ENCODE assay signal across 14 cellular contexts in the genomic region with DNA sequence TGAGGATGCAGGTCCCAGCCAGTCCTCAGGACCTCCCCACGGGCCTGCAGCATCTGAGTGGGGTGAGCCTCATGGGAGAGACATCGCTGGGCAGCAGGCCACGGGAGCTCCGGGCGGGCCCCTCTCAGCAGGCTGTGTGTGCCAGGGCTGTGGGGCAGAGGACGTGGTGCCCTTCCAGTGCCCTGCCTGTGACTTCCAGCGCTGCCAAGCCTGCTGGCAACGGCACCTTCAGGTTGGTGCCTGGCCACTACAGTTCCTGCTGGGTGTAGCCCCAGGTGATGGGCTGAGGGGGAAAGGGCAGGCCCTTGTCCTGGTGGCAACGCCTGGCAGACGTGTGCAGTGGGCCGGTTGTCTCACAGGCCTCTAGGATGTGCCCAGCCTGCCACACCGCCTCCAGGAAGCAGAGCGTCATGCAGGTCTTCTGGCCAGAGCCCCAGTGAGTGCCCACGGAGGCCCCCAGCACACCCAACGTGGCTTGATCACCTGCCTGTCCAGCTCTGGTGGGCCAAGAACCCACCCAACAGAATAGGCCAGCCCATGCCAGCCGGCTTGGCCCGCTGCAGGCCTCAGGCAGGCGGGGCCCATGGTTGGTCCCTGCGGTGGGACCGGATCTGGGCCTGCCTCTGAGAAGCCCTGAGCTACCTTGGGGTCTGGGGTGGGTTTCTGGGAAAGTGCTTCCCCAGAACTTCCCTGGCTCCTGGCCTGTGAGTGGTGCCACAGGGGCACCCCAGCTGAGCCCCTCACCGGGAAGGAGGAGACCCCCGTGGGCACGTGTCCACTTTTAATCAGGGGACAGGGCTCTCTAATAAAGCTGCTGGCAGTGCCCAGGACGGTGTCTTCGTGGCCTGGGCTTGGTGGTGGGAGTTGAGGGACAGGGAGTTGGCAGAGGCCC. TPM values are rescaled to one million over a fixed set of nuclear protein-coding genes. Genes with fewer than 3 reads are reported as not detected.
A peak's percentile ranks its signal among the peaks of the same experiment; 100 is the strongest.
DNase-seq lines count a peak whose midpoint lies in the region; ATAC-seq, FAIRE-seq and TF ChIP-seq lines count a peak whose summit lies in the region.
"Had no signal": no experiment of that assay in that cellular context is flagged by ENCODE, and none has a peak within 500 bp of the region (broad histone marks: within the 10 kb centered on the region; RNA-seq: fewer than 3 reads in every experiment).

No MANE protein-coding gene starts in this region.

- H2BK20ac ChIP-seq in IMR-90 (ENCODE audit: low read depth, low read length) (no peak overlapping the region), H1 (ENCODE audit: low read length) (no peak overlapping the region)

- FAIRE-seq in H1 (lab: Jason Lieb, UNC) = no peak

- no peak overlapping the region for H3K14ac ChIP-seq in IMR-90 (replicated peaks; ENCODE audit: low read depth, low read length)
- no peak overlapping the region for H3K14ac ChIP-seq in H1 (ENCODE audit: insufficient read length)
- H3K14ac ChIP-seq in mesenchymal stem cell (ENCODE audit: low read length in 2 of 2) = peak overlapping the region in 1 of 2 experiments; percentile 61

- H3K4me2 ChIP-seq in BLaER1 treated with 17β-estradiol and CSF1 and Interleukin-3, amounts not matched to agents 10 nM and 100 nM = peak overlapping the region; percentile 89 to 99 (median 97)
- H3K4me2 ChIP-seq in IMR-90 (ENCODE audit: low read depth, low read length) (no peak overlapping the region), H1 (ENCODE audit: insufficient read depth in 1 of 2, low read depth in 2 of 2, low read length in 2 of 2) (peak overlapping the region in 1 of 2 experiments; percentile 65; a peak in 2 of 4 replicates), mesenchymal stem cell (ENCODE audit: low read length, poor library complexity, severe bottlenecking) (no peak overlapping the region)

- H3K79me1 ChIP-seq in IMR-90 (ENCODE audit: low read depth in 1 of 2, low read length in 2 of 2) (peaks cover 11 to 40% of the 10 kb centered on the region in 2 experiments; a peak in 3 of 4 replicates), H1 (ENCODE audit: low read depth, low read length) (no peaks in the 10 kb centered on the region), mesenchymal stem cell (replicated peaks; ENCODE audit: low read length, poor library complexity, severe bottlenecking) (peaks cover 14% of the 10 kb centered on the region)

- H2BK12ac ChIP-seq in H1 (ENCODE audit: low read depth, low read length) = no peak overlapping the region
- H2BK12ac ChIP-seq in mesenchymal stem cell (ENCODE audit: low read length in 2 of 2) = peak overlapping the region; percentile 31 to 51

- H4K8ac ChIP-seq in IMR-90 (ENCODE audit: low read depth in 2 of 2, low read length in 2 of 2) = peak overlapping the region in 1 of 2 experiments; percentile 29; a peak in 1 of 4 replicates
- peak overlapping the region; percentile 72 for H4K8ac ChIP-seq in H1 (ENCODE audit: extremely low read depth, insufficient read depth, low read length)
- peak overlapping the region; percentile 74 for H4K8ac ChIP-seq in mesenchymal stem cell (ENCODE audit: low read length)

- BruUV-seq in IMR-90 (replicated peaks; lab: Mats Ljungman, UMichigan) = no TSS peak

- peaks cover 27 to 88% (median 68%) of the 10 kb centered on the region in 11 experiments for H4K20me1 ChIP-seq in BLaER1 treated with 17β-estradiol and CSF1 and Interleukin-3, amounts not matched to agents 10 nM and 100 nM
- H4K20me1 ChIP-seq in IMR-90 (ENCODE audit: insufficient read depth, low read length) = no peaks in the 10 kb centered on the region
- peaks cover 0 to 15% of the 10 kb centered on the region in 2 experiments for H4K20me1 ChIP-seq in H1 (replicated peaks in 1 of 2; ENCODE audit: control insufficient read depth in 1 of 2, insufficient read depth in 2 of 2, low read length in 2 of 2)

- H3K4ac ChIP-seq in IMR-90 (ENCODE audit: low read depth, low read length) = no peak overlapping the region
- no peak overlapping the region for H3K4ac ChIP-seq in H1 (replicated peaks; ENCODE audit: insufficient read length, low read depth, low read length)
- peak overlapping the region; percentile 15 to 57 for H3K4ac ChIP-seq in mesenchymal stem cell (ENCODE audit: low read depth in 1 of 2, low read length in 2 of 2)

- no peak overlapping the region for H2BK120ac ChIP-seq in IMR-90 (ENCODE audit: low read depth, low read length)
- no peak overlapping the region for H2BK120ac ChIP-seq in H1 (replicated peaks; ENCODE audit: low read depth, low read length)
- peak overlapping the region; percentile 0 for H2BK120ac ChIP-seq in mesenchymal stem cell (ENCODE audit: low read depth, low read length)

- CTCF ChIA-PET in IMR-90 (lab: Yijun Ruan, JAX) = no interaction called here
- CTCF ChIA-PET in H1 (lab: Charles Lee; ENCODE audit: partially characterized antibody) = interaction anchor here (0.6 to 1.1 kb wide), 4 partner anchors 12 to 1534 kb away, joined by 3 to 4 read pairs (median 3); partner anchors contain the start of genes ARFRP1, PTK6 and ZGPAT

- H3K9me1 ChIP-seq in IMR-90 (ENCODE audit: insufficient read depth, low read length) = no peaks in the 10 kb centered on the region

- H3K23ac ChIP-seq in IMR-90 (ENCODE audit: low read depth, low read length) = no peak overlapping the region
- no peak overlapping the region for H3K23ac ChIP-seq in H1 (ENCODE audit: insufficient read length)
- no peak overlapping the region for H3K23ac ChIP-seq in mesenchymal stem cell (ENCODE audit: low read length in 2 of 2)

- H4K91ac ChIP-seq in IMR-90 (ENCODE audit: insufficient read depth, low read depth, low read length) (no peak overlapping the region), H1 (replicated peaks; ENCODE audit: insufficient read length, low read length) (peak overlapping the region; percentile 55), mesenchymal stem cell (ENCODE audit: low read length) (peak overlapping the region; percentile 83)

- in situ Hi-C loops in IMR-90 (cut with MboI; ENCODE audit: low sequenced_read_pairs) = no loop called here

- H3K27me3 ChIP-seq in BLaER1 treated with 17β-estradiol and CSF1 and Interleukin-3, amounts not matched to agents 10 nM and 100 nM = no peaks in the 10 kb centered on the region
- H3K27me3 ChIP-seq in IMR-90 (ENCODE audit: control insufficient read depth, insufficient read depth, low read length) (no peaks in the 10 kb centered on the region), H1 (replicated peaks in 1 of 4; ENCODE audit: control insufficient read depth in 3 of 4, extremely low read depth in 1 of 4, insufficient read depth in 3 of 4, low read length in 3 of 4) (no peaks in the 10 kb centered on the region), mesenchymal stem cell (ENCODE audit: control insufficient read depth in 1 of 2, insufficient read depth in 1 of 2, low read length in 2 of 2) (no peaks in the 10 kb centered on the region)
- H3K27me3 ChIP-seq: MG63, transverse colon had no signal

- DNase-seq in IMR-90 = no peak
- DNase-seq in H1 (ENCODE audit: low read depth in 1 of 2, low spot score in 2 of 2) = no peak
- no peak for DNase-seq in mesenchymal stem cell
- DNase-seq in AG08395 (ENCODE audit: low spot score) = no peak
- DNase-seq in mucosa of gallbladder (ENCODE audit: low spot score) = no peak
- no peak for DNase-seq in NCI-H2196 (lab: John Stamatoyannopoulos, UW; ENCODE audit: unreplicated experiment)
- DNase-seq: C1 segment of cervical spinal cord, cortex of kidney, HCEC 1CT, SHP77 had no signal

- H3K9me3 ChIP-seq in BLaER1 treated with 17β-estradiol and CSF1 and Interleukin-3, amounts not matched to agents 10 nM and 100 nM (replicated peaks in 1 of 11) = no peaks in the 10 kb centered on the region
- H3K9me3 ChIP-seq in IMR-90 (ENCODE audit: control insufficient read depth, insufficient read depth, low read length) (no peaks in the 10 kb centered on the region), H1 (ENCODE audit: insufficient read depth in 2 of 2, low read depth in 1 of 2, low read length in 1 of 2) (no peaks in the 10 kb centered on the region; a peak in 1 of 4 replicates), mesenchymal stem cell (ENCODE audit: control insufficient read depth, low read length) (no peaks in the 10 kb centered on the region)
- H3K9me3 ChIP-seq: transverse colon had no signal

- peak overlapping the region; percentile 77 for H2AK9ac ChIP-seq in IMR-90 (replicated peaks; ENCODE audit: low read depth, low read length, poor library complexity)

- H3K23me2 ChIP-seq in H1 (ENCODE audit: low read depth, low read length) = peaks cover 8% of the 10 kb centered on the region; the same call in 1 of the 2 replicates

- H2AFZ ChIP-seq in IMR-90 (replicated peaks; ENCODE audit: low read length, poor library complexity) (peak overlapping the region; percentile 14), H1 (ENCODE audit: low read length) (no peak overlapping the region), mesenchymal stem cell (ENCODE audit: low read depth, low read length) (no peak overlapping the region)

- H3K18ac ChIP-seq in IMR-90 (ENCODE audit: low read depth, low read length) (no peak overlapping the region), H1 (ENCODE audit: extremely low read depth, low read length) (no peak overlapping the region), mesenchymal stem cell (ENCODE audit: low read depth in 1 of 2, low read length in 2 of 2) (peak overlapping the region; percentile 76 to 88)

- peak overlapping the region in 10 of 11 experiments; percentile 31 to 75 (median 62); a peak in 18 of 22 replicates for H3K9ac ChIP-seq in BLaER1 treated with 17β-estradiol and CSF1 and Interleukin-3, amounts not matched to agents 10 nM and 100 nM
- H3K9ac ChIP-seq in IMR-90 (ENCODE audit: low read depth, low read length) (no peak overlapping the region), H1 (replicated peaks in 1 of 4; ENCODE audit: extremely low read depth in 1 of 4, low read depth in 3 of 4, low read length in 3 of 4) (no peak overlapping the region), mesenchymal stem cell (ENCODE audit: low read length) (peak overlapping the region; percentile 32)

- no peak for TF ChIP-seq CTCF in IMR-90 (conservative IDR thresholded peaks at IDR 0.05; ENCODE audit: low read depth, low read length)
- TF ChIP-seq CTCF in H1 (IDR thresholded peaks at IDR 0.05; ENCODE audit: control extremely low read depth in 1 of 3, insufficient read depth in 1 of 3, low read depth in 1 of 3, low read length in 3 of 3) = no peak

- TF ChIP-seq POLR2A in IMR-90 (IDR thresholded peaks at IDR 0.05; ENCODE audit: low read depth, low read length) (no peak), H1 (IDR thresholded peaks at IDR 0.05; ENCODE audit: control extremely low read depth in 1 of 2, low read depth in 2 of 2, low read length in 2 of 2) (no peak; a peak in 1 of 3 replicates)

- POLR2A ChIA-PET in IMR-90 (lab: Charles Lee; ENCODE audit: unreplicated experiment) (interaction anchor here (1.2 kb wide), 1 partner anchor 12 kb away, joined by 4 read pairs; the partner anchor contains the start of genes ARFRP1 and ZGPAT), H1 (lab: Charles Lee; ENCODE audit: partially characterized antibody) (interaction anchor here (0.8 to 4.2 kb wide), 12 partner anchors 8 to 199 kb away, joined by 3 to 49 read pairs (median 6); partner anchors contain the start of genes ARFRP1, LIME1, RTEL1 and ZGPAT)

- no peak overlapping the region; a peak in 1 of 20 replicates for H3K4me3 ChIP-seq in BLaER1 treated with 17β-estradiol and CSF1 and Interleukin-3, amounts not matched to agents 10 nM and 100 nM
- H3K4me3 ChIP-seq in IMR-90 (ENCODE audit: insufficient read depth, low read depth, low read length) (no peak overlapping the region), H1 (ENCODE audit: extremely low read depth in 1 of 4, insufficient read depth in 2 of 4, low read depth in 3 of 4, low read length in 4 of 4) (no peak overlapping the region), mesenchymal stem cell (ENCODE audit: insufficient read depth in 1 of 2, low read depth in 1 of 2, low read length in 2 of 2) (no peak overlapping the region)
- H3K4me3 ChIP-seq: MG63 had no signal

- H3K79me2 ChIP-seq in H1 (ENCODE audit: control insufficient read depth in 1 of 2, insufficient read depth in 2 of 2, low read length in 2 of 2) = no peaks in the 10 kb centered on the region

- WGBS in IMR-90 (ENCODE audit: extremely low coverage in 2 of 2, insufficient read length in 1 of 2), 2 experiments = 95% methylated on average over 9 of the region's 25 CpGs; no CpG with 5 or more reads in 1 of the 2 experiments
- 91% methylated on average over 25 of the region's 25 CpGs; no CpG with 5 or more reads in 1 of the 2 experiments for WGBS in H1 (ENCODE audit: extremely low coverage in 1 of 2, insufficient coverage in 1 of 2, insufficient read length in 1 of 2, insufficient replicate concordance in 2 of 2, low coverage in 1 of 2, low lambda C conversion rate in 2 of 2, missing lambda C conversion rate in 1 of 2), 2 experiments
- 94% methylated on average over 25 of the region's 25 CpGs for WGBS in mesenchymal stem cell

- ATAC-seq in IMR-90 (ENCODE audit: low read depth) = no peak
- ATAC-seq in HG02973 (IDR thresholded peaks at IDR 0.05; ENCODE audit: unreplicated experiment) = no peak

- no peak for TF ChIP-seq RAD21 in IMR-90 (IDR thresholded peaks at IDR 0.05; ENCODE audit: low read length)
- TF ChIP-seq RAD21 in H1 (IDR thresholded peaks at IDR 0.05 in 1 of 2, conservative IDR thresholded peaks at IDR 0.05 in 1 of 2; ENCODE audit: low read depth in 2 of 2, low read length in 2 of 2) = no peak

- H3K27ac ChIP-seq in BLaER1 treated with 17β-estradiol and CSF1 and Interleukin-3, amounts not matched to agents 10 nM and 100 nM = peak overlapping the region in 7 of 11 experiments; percentile 46 to 61 (median 57); a peak in 14 of 22 replicates
- H3K27ac ChIP-seq in IMR-90 (ENCODE audit: insufficient read depth, low read length) = no peak overlapping the region
- no peak overlapping the region for H3K27ac ChIP-seq in H1 (ENCODE audit: low read depth, low read length)
- no peak overlapping the region for H3K27ac ChIP-seq in mesenchymal stem cell (ENCODE audit: low read length, poor library complexity, severe bottlenecking)

- H4K5ac ChIP-seq in IMR-90 (ENCODE audit: low read depth, low read length) (no peak overlapping the region), H1 (ENCODE audit: insufficient read length, low read depth, low read length) (no peak overlapping the region)

- peaks cover 63 to 76% (median 70%) of the 10 kb centered on the region in 10 experiments for H3K4me1 ChIP-seq in BLaER1 treated with 17β-estradiol and CSF1 and Interleukin-3, amounts not matched to agents 10 nM and 100 nM
- H3K4me1 ChIP-seq in IMR-90 (ENCODE audit: control insufficient read depth, insufficient read depth, low read length) (peaks cover 22% of the 10 kb centered on the region), H1 (replicated peaks in 1 of 4; ENCODE audit: control insufficient read depth in 3 of 4, insufficient read depth in 4 of 4, low read length in 3 of 4) (peaks cover 0 to 12% (median 7%) of the 10 kb centered on the region in 4 experiments; a peak in 4 of 7 replicates), mesenchymal stem cell (ENCODE audit: control insufficient read depth, insufficient read depth, low read depth, low read length) (peaks cover 65% of the 10 kb centered on the region)

- intact Hi-C loops in IMR-90 (cut with micrococcal nuclease) = no loop called here

- peaks cover 0 to 32% (median 10%) of the 10 kb centered on the region in 11 experiments; a peak in 11 of 22 replicates for H3K36me3 ChIP-seq in BLaER1 treated with 17β-estradiol and CSF1 and Interleukin-3, amounts not matched to agents 10 nM and 100 nM
- H3K36me3 ChIP-seq in IMR-90 (ENCODE audit: control insufficient read depth, insufficient read depth, low read length) (peaks cover 10% of the 10 kb centered on the region; the same call in 1 of the 2 replicates), H1 (ENCODE audit: control insufficient read depth in 2 of 4, insufficient read depth in 4 of 4, low read length in 3 of 4) (peaks cover 0 to 3% (median 0%) of the 10 kb centered on the region in 4 experiments; a peak in 1 of 8 replicates), mesenchymal stem cell (ENCODE audit: control insufficient read depth in 1 of 2, insufficient read depth in 2 of 2, low read depth in 1 of 2, low read length in 2 of 2) (peaks cover 10 to 60% of the 10 kb centered on the region in 2 experiments)
- H3K36me3 ChIP-seq: transverse colon had no signal

- H3K56ac ChIP-seq in IMR-90 (ENCODE audit: extremely low read depth, insufficient read depth, low read length) (no peak overlapping the region), H1 (replicated peaks; ENCODE audit: insufficient read length, low read depth, low read length) (no peak overlapping the region)

- H2BK5ac ChIP-seq in IMR-90 (ENCODE audit: low read depth, low read length, poor library complexity, severe bottlenecking) (peak overlapping the region; percentile 7), H1 (ENCODE audit: low read depth, low read length) (peak overlapping the region; percentile 13; the same call in 1 of the 2 replicates), mesenchymal stem cell (ENCODE audit: low read depth, low read length, poor library complexity, severe bottlenecking) (no peak overlapping the region)

- no peak overlapping the region for H2BK15ac ChIP-seq in IMR-90 (ENCODE audit: low read depth, low read length)
- H2BK15ac ChIP-seq in H1 (ENCODE audit: low read length) = no peak overlapping the region
- no peak overlapping the region for H2BK15ac ChIP-seq in mesenchymal stem cell (ENCODE audit: low read depth, poor library complexity, severe bottlenecking)

- dilution Hi-C loops in IMR-90 (cut with HindIII; ENCODE audit: low sequenced_read_pairs, unreplicated experiment) = no loop called here

- TF ChIP-seq EP300 in H1 (IDR thresholded peaks at IDR 0.05; ENCODE audit: borderline replicate concordance in 1 of 2, low read depth in 2 of 2, low read length in 2 of 2) = no peak

- H2AK5ac ChIP-seq in IMR-90 (ENCODE audit: low read depth, low read length) = no peak overlapping the region; the same call in 1 of the 2 replicates
- H2AK5ac ChIP-seq in H1 (ENCODE audit: low read depth, low read length) = no peak overlapping the region
- H2AK5ac ChIP-seq in mesenchymal stem cell (ENCODE audit: low read length, severe bottlenecking) = peak overlapping the region; percentile 21

RNA-seq across cellular contexts. Expression of gene TNFRSF6B, which starts 0.8 kb away (rescaled TPM):
- total RNA-seq in IMR-90 (2012; rRNA removed) (1.1 and 1.3 TPM in 2 replicates), mucosa of gallbladder (3.2 TPM)
- polyA plus RNA-seq in IMR-90 (2012; rRNA removed) (11.0 and 12.0 TPM in 2 replicates), H1 (2011; rRNA removed) (3.1 and 5.4 TPM in 2 replicates)
- polyA plus RNA-seq in IMR-90 (2012; cell fraction: cytosol; rRNA removed) = 3.7 and 18.0 TPM in 2 replicates
- polyA plus RNA-seq in IMR-90 (2012; cell fraction: nucleus; rRNA removed; ENCODE audit: low replicate concordance) = 22.6 and 133 TPM in 2 replicates
- not detected in 2 replicates for total RNA-seq in H1 (2021; fragmentation: NEBNext Ultra II Directional; extraction: Animal tissue kit (Norgen Biotek cat#: 25700))
- 2.5 TPM for polyA plus RNA-seq in H1 (2011; cell fraction: cytosol; rRNA removed)
- polyA plus RNA-seq in H1 (2011; cell fraction: nucleus; rRNA removed) = 16.8 TPM
- polyA plus RNA-seq in H1 (2012, experiment 1 of 2) = 0.27 to 1.6 TPM (median 0.43 TPM) in 3 of 4 replicates, not detected in the other
- polyA plus RNA-seq in H1 (2012, experiment 2 of 2) = 0.39 TPM
- 0.75 TPM for polyA plus RNA-seq in H1 (2013, experiment 1 of 2)
- 0.96 TPM for polyA plus RNA-seq in H1 (2013, experiment 2 of 2)
- not detected in 2 replicates for polyA minus RNA-seq in H1 (2011; rRNA and poly(A)+ RNA removed)
- polyA minus RNA-seq in H1 (2011; cell fraction: cytosol; rRNA and poly(A)+ RNA removed) = not detected
- polyA minus RNA-seq in H1 (2011; cell fraction: nucleus; rRNA and poly(A)+ RNA removed) = 1.1 TPM
- 23.7 TPM for polyA plus RNA-seq in mesenchymal stem cell (2013, experiment 1 of 2)
- 23.9 TPM for polyA plus RNA-seq in mesenchymal stem cell (2013, experiment 2 of 2)

RNA-seq across cellular contexts. Expression of gene ARFRP1, which starts 12.1 kb away (rescaled TPM):
- total RNA-seq in IMR-90 (2012; rRNA removed) (25.3 and 29.2 TPM in 2 replicates), mucosa of gallbladder (52.2 TPM)
- polyA plus RNA-seq in IMR-90 (2012; rRNA removed) (36.3 and 36.6 TPM in 2 replicates), H1 (2011; rRNA removed) (12.9 and 19.4 TPM in 2 replicates)
- polyA plus RNA-seq in IMR-90 (2012; cell fraction: cytosol; rRNA removed) = 36.7 and 61.6 TPM in 2 replicates
- polyA plus RNA-seq in IMR-90 (2012; cell fraction: nucleus; rRNA removed; ENCODE audit: low replicate concordance) = 102 and 139 TPM in 2 replicates
- 21.9 and 22.9 TPM in 2 replicates for total RNA-seq in H1 (2021; fragmentation: NEBNext Ultra II Directional; extraction: Animal tissue kit (Norgen Biotek cat#: 25700))
- polyA plus RNA-seq in H1 (2011; cell fraction: cytosol; rRNA removed) = 23.2 TPM
- 32.0 TPM for polyA plus RNA-seq in H1 (2011; cell fraction: nucleus; rRNA removed)
- 12.3 to 20.2 TPM (median 18.9 TPM) in 4 replicates for polyA plus RNA-seq in H1 (2012, experiment 1 of 2)
- polyA plus RNA-seq in H1 (2012, experiment 2 of 2) = 9.1 TPM
- 7.5 TPM for polyA plus RNA-seq in H1 (2013, experiment 1 of 2)
- 7.8 TPM for polyA plus RNA-seq in H1 (2013, experiment 2 of 2)
- 12.9 and 15.4 TPM in 2 replicates for polyA minus RNA-seq in H1 (2011; rRNA and poly(A)+ RNA removed)
- polyA minus RNA-seq in H1 (2011; cell fraction: cytosol; rRNA and poly(A)+ RNA removed) = 10.6 TPM
- 34.7 TPM for polyA minus RNA-seq in H1 (2011; cell fraction: nucleus; rRNA and poly(A)+ RNA removed)
- 13.5 TPM for polyA plus RNA-seq in mesenchymal stem cell (2013, experiment 1 of 2)
- 14.0 TPM for polyA plus RNA-seq in mesenchymal stem cell (2013, experiment 2 of 2)

RNA-seq across cellular contexts. Expression of gene ZGPAT, which starts 12.2 kb away (rescaled TPM):
- 13.4 and 15.6 TPM in 2 replicates for total RNA-seq in IMR-90 (2012; rRNA removed)
- 20.2 and 21.1 TPM in 2 replicates for polyA plus RNA-seq in IMR-90 (2012; rRNA removed)
- polyA plus RNA-seq in IMR-90 (2012; cell fraction: cytosol; rRNA removed) = 18.9 and 24.7 TPM in 2 replicates
- 80.8 and 206 TPM in 2 replicates for polyA plus RNA-seq in IMR-90 (2012; cell fraction: nucleus; rRNA removed; ENCODE audit: low replicate concordance)
- 21.4 and 24.9 TPM in 2 replicates for total RNA-seq in H1 (2021; fragmentation: NEBNext Ultra II Directional; extraction: Animal tissue kit (Norgen Biotek cat#: 25700))
- polyA plus RNA-seq in H1 (2011; rRNA removed) = 14.5 and 21.5 TPM in 2 replicates
- polyA plus RNA-seq in H1 (2011; cell fraction: cytosol; rRNA removed) = 26.6 TPM
- 43.9 TPM for polyA plus RNA-seq in H1 (2011; cell fraction: nucleus; rRNA removed)
- polyA plus RNA-seq in H1 (2012, experiment 1 of 2) = 18.6 to 26.7 TPM (median 25.5 TPM) in 4 replicates
- 13.2 TPM for polyA plus RNA-seq in H1 (2012, experiment 2 of 2)
- polyA plus RNA-seq in H1 (2013, experiment 1 of 2) = 10.7 TPM
- polyA plus RNA-seq in H1 (2013, experiment 2 of 2) = 11.2 TPM
- polyA minus RNA-seq in H1 (2011; rRNA and poly(A)+ RNA removed) = 7.0 and 8.0 TPM in 2 replicates
- 13.4 TPM for polyA minus RNA-seq in H1 (2011; cell fraction: cytosol; rRNA and poly(A)+ RNA removed)
- polyA minus RNA-seq in H1 (2011; cell fraction: nucleus; rRNA and poly(A)+ RNA removed) = 11.9 TPM
- polyA plus RNA-seq in mesenchymal stem cell (2013, experiment 1 of 2) = 11.5 TPM
- 11.8 TPM for polyA plus RNA-seq in mesenchymal stem cell (2013, experiment 2 of 2)
- total RNA-seq in mucosa of gallbladder = 34.7 TPM

RNA-seq across cellular contexts. Expression of gene RTEL1, which starts 37.6 kb away (rescaled TPM):
- total RNA-seq in IMR-90 (2012; rRNA removed) = 9.4 and 14.7 TPM in 2 replicates
- 18.8 and 22.5 TPM in 2 replicates for polyA plus RNA-seq in IMR-90 (2012; rRNA removed)
- polyA plus RNA-seq in IMR-90 (2012; cell fraction: cytosol; rRNA removed) = 7.5 and 18.1 TPM in 2 replicates
- polyA plus RNA-seq in IMR-90 (2012; cell fraction: nucleus; rRNA removed; ENCODE audit: low replicate concordance) = 121 and 228 TPM in 2 replicates
- 37.1 and 37.8 TPM in 2 replicates for total RNA-seq in H1 (2021; fragmentation: NEBNext Ultra II Directional; extraction: Animal tissue kit (Norgen Biotek cat#: 25700))
- polyA plus RNA-seq in H1 (2011; rRNA removed) = 16.2 and 24.3 TPM in 2 replicates
- polyA plus RNA-seq in H1 (2011; cell fraction: cytosol; rRNA removed) = 19.7 TPM
- 181 TPM for polyA plus RNA-seq in H1 (2011; cell fraction: nucleus; rRNA removed)
- polyA plus RNA-seq in H1 (2012, experiment 1 of 2) = 17.9 to 26.4 TPM (median 23.9 TPM) in 4 replicates
- 18.4 TPM for polyA plus RNA-seq in H1 (2012, experiment 2 of 2)
- polyA plus RNA-seq in H1 (2013, experiment 1 of 2) = 14.4 TPM
- 12.9 TPM for polyA plus RNA-seq in H1 (2013, experiment 2 of 2)
- 46.2 and 51.7 TPM in 2 replicates for polyA minus RNA-seq in H1 (2011; rRNA and poly(A)+ RNA removed)
- polyA minus RNA-seq in H1 (2011; cell fraction: cytosol; rRNA and poly(A)+ RNA removed) = 23.6 TPM
- polyA minus RNA-seq in H1 (2011; cell fraction: nucleus; rRNA and poly(A)+ RNA removed) = 47.6 TPM
- 9.2 TPM for polyA plus RNA-seq in mesenchymal stem cell (2013, experiment 1 of 2)
- polyA plus RNA-seq in mesenchymal stem cell (2013, experiment 2 of 2) = 9.3 TPM
- 30.2 TPM for total RNA-seq in mucosa of gallbladder

RNA-seq across cellular contexts. Expression of gene LIME1, which starts 40.8 kb away (rescaled TPM):
- total RNA-seq in IMR-90 (2012; rRNA removed) (0.28 and 0.36 TPM in 2 replicates), mucosa of gallbladder (14.8 TPM)
- polyA plus RNA-seq in IMR-90 (2012; rRNA removed) (7.8 and 11.9 TPM in 2 replicates), H1 (2011; rRNA removed) (5.9 and 9.5 TPM in 2 replicates)
- 3.9 and 6.3 TPM in 2 replicates for polyA plus RNA-seq in IMR-90 (2012; cell fraction: cytosol; rRNA removed)
- 79.5 and 363 TPM in 2 replicates for polyA plus RNA-seq in IMR-90 (2012; cell fraction: nucleus; rRNA removed; ENCODE audit: low replicate concordance)
- total RNA-seq in H1 (2021; fragmentation: NEBNext Ultra II Directional; extraction: Animal tissue kit (Norgen Biotek cat#: 25700)) = 3.3 and 4.5 TPM in 2 replicates
- polyA plus RNA-seq in H1 (2011; cell fraction: cytosol; rRNA removed) = 4.9 TPM
- 19.4 TPM for polyA plus RNA-seq in H1 (2011; cell fraction: nucleus; rRNA removed)
- 2.2 to 3.8 TPM (median 2.7 TPM) in 4 replicates for polyA plus RNA-seq in H1 (2012, experiment 1 of 2)
- polyA plus RNA-seq in H1 (2012, experiment 2 of 2) = 3.0 TPM
- polyA plus RNA-seq in H1 (2013, experiment 1 of 2) = 1.8 TPM
- polyA plus RNA-seq in H1 (2013, experiment 2 of 2) = 1.7 TPM
- 0.28 and 0.37 TPM in 2 replicates for polyA minus RNA-seq in H1 (2011; rRNA and poly(A)+ RNA removed)
- polyA minus RNA-seq in H1 (2011; cell fraction: cytosol; rRNA and poly(A)+ RNA removed) = 4.0 TPM
- 5.9 TPM for polyA minus RNA-seq in H1 (2011; cell fraction: nucleus; rRNA and poly(A)+ RNA removed)
- polyA plus RNA-seq in mesenchymal stem cell (2013, experiment 1 of 2) = 1.8 TPM
- polyA plus RNA-seq in mesenchymal stem cell (2013, experiment 2 of 2) = 1.9 TPM

Comparison
In these comparisons a context has a peak if more than half of its experiments do, and no peak if none do; other contexts are left out.
1. H3K27ac ChIP-seq: peak in BLaER1 treated with 17β-estradiol and CSF1 and Interleukin-3, amounts not matched to agents 10 nM and 100 nM (7 of 11); none in IMR-90 (single experiment), H1 (single experiment) and mesenchymal stem cell (single experiment).
2. H3K4me2 ChIP-seq: peak in BLaER1 treated with 17β-estradiol and CSF1 and Interleukin-3, amounts not matched to agents 10 nM and 100 nM (11 of 11); none in IMR-90 (single experiment) and mesenchymal stem cell (single experiment).
3. H3K9ac ChIP-seq: peak in BLaER1 treated with 17β-estradiol and CSF1 and Interleukin-3, amounts not matched to agents 10 nM and 100 nM (10 of 11) and mesenchymal stem cell (single experiment); none in IMR-90 (single experiment) and H1 (0 of 4).
4. H3K18ac ChIP-seq: peak in mesenchymal stem cell (2 of 2); none in IMR-90 (single experiment) and H1 (single experiment).
5. H3K4ac ChIP-seq: peak in mesenchymal stem cell (2 of 2); none in IMR-90 (single experiment) and H1 (single experiment).